Comparison of ENCODE assay signal across 15 cellular contexts in genomic region chr2:100339823-100340222, GRCh38. TPM values are rescaled to one million over a fixed set of nuclear protein-coding genes. Genes with fewer than 3 reads are reported as not detected.
DNase-seq lines count a peak whose midpoint lies in the region; TF ChIP-seq lines count a peak whose summit lies in the region.
"Had no signal": no experiment of that assay in that cellular context is flagged by ENCODE, and none has a peak within 500 bp of the region (broad histone marks: within the 10 kb centered on the region; RNA-seq: fewer than 3 reads in every experiment).

No MANE protein-coding gene starts in this region.

- no peak overlapping the region for H3K4me3 ChIP-seq in HEK293 (ENCODE audit: low read depth, low read length)
- no peak overlapping the region for H3K4me3 ChIP-seq in thyroid gland (replicated peaks in 1 of 3)
- no peak overlapping the region for H3K4me3 ChIP-seq in coronary artery
- H3K4me3 ChIP-seq: A549, GM23338 had no signal

- peak in 1 of 2 donors; percentile 63 for TF ChIP-seq POLR2A in thyroid gland (IDR thresholded peaks at IDR 0.05)

- CTCF ChIA-PET in HEK293 (lab: Yijun Ruan, JAX): no interaction called here

- H3K9me3 ChIP-seq in HEK293 (ENCODE audit: control insufficient read depth, insufficient read depth, low read depth, low read length): no peaks in the 10 kb centered on the region
- H3K9me3 ChIP-seq in thyroid gland: no peaks in the 10 kb centered on the region

- H3K4me1 ChIP-seq in HEK293 (ENCODE audit: control insufficient read depth, insufficient read depth, low read length) (no peaks in the 10 kb centered on the region), thyroid gland (peaks cover 16 to 20% of the 10 kb centered on the region in 2 donors)
- H3K4me1 ChIP-seq: A549 had no signal

- no peaks in the 10 kb centered on the region for H3K27me3 ChIP-seq in thyroid gland

- peak; percentile 66 for DNase-seq in NCI-H2029 (lab: John Stamatoyannopoulos, UW)
- DNase-seq in NCI-H2029 treated with DMSO at 0.1 percent for 48 hours (lab: John Stamatoyannopoulos, UW): no peak
- DNase-seq in NCI-H524 treated with DMSO at 0.1 percent for 48 hours (lab: John Stamatoyannopoulos, UW): peak; percentile 42
- peak; percentile 92 to 94 for DNase-seq in thyroid gland
- DNase-seq in DMS114 treated with DMSO at 0.1 percent for 48 hours (lab: John Stamatoyannopoulos, UW; ENCODE audit: unreplicated experiment): no peak
- DNase-seq in coronary artery (ENCODE audit: low spot score): no peak
- DNase-seq: CD4-positive, alpha-beta T cell; NCI-H1092 treated with DMSO at 0.1 percent for 48 hours; NCI-H1694 treated with DMSO at 0.1 percent for 48 hours; NCI-H69; Right ventricle myocardium superior had no signal

- POLR2A ChIA-PET in HEK293 (lab: Yijun Ruan, JAX): no interaction called here

- H3K27ac ChIP-seq in HEK293 (ENCODE audit: extremely low read depth, low read depth, low read length): no peak overlapping the region
- H3K27ac ChIP-seq in thyroid gland: peak overlapping the region; percentile 60 to 70 (median 64)
- no peak overlapping the region for H3K27ac ChIP-seq in coronary artery
- H3K27ac ChIP-seq: A549 had no signal

- no peaks in the 10 kb centered on the region for H3K36me3 ChIP-seq in HEK293 (ENCODE audit: control insufficient read depth in 2 of 2, insufficient read depth in 1 of 2, low read length in 2 of 2)
- no peaks in the 10 kb centered on the region for H3K36me3 ChIP-seq in thyroid gland

- 17 to 38% methylated on average over 3 to 5 of the region's 5 CpGs for WGBS in thyroid gland, 2 donors

- intact Hi-C loops in thyroid gland (cut with DNase I): no loop called here

- TF ChIP-seq CTCF in HEK293 (tag by site-specific recombination; IDR thresholded peaks at IDR 0.05) (no peak), thyroid gland (IDR thresholded peaks at IDR 0.05) (no peak), coronary artery (IDR thresholded peaks at IDR 0.05) (no peak)

TF ChIP-seq in HEK293, 187 proteins besides CTCF, POLR2A, EP300 and RAD21:
- TF ChIP-seq ZNF704 (tag by site-specific recombination; IDR thresholded peaks at IDR 0.05): no peak
- TF ChIP-seq SCRT2 (tag by site-specific recombination; IDR thresholded peaks at IDR 0.05): 0 out of 2 replicates have a peak, but pooled peaks have one; percentile 38

RNA-seq across cellular contexts. Expression of gene LONRF2, which starts 17.5 kb away (rescaled TPM):
- 10 to 100 TPM in 3 of 4 donors, 1 to 10 TPM in 1; 7.0 to 32.0 (median 17.1) TPM for total RNA-seq in thyroid gland
- total RNA-seq: OCI-LY7 had no signal

Comparison
In these comparisons a context has a peak if more than half of its experiments do, and no peak if none do; other contexts are left out.
1. DNase-seq: peak in NCI-H2029 (single experiment), NCI-H524 treated with DMSO at 0.1 percent for 48 hours (single experiment) and thyroid gland (2 of 2); none in NCI-H2029 treated with DMSO at 0.1 percent for 48 hours (single experiment), DMS114 treated with DMSO at 0.1 percent for 48 hours (single experiment) and coronary artery (single experiment).
2. H3K27ac ChIP-seq: peak in thyroid gland (3 of 3); none in HEK293 (single experiment) and coronary artery (0 of 2).